In genomic region chrX:10365532-10366265, GRCh38 we compare ENCODE assay signal across 26 cellular contexts.
DNase-seq lines count a peak whose midpoint lies in the region; ATAC-seq, FAIRE-seq and TF ChIP-seq lines count a peak whose summit lies in the region.
"Had no signal": no experiment of that assay in that cellular context is flagged by ENCODE, and none has a peak within 500 bp of the region (broad histone marks: within the 10 kb centered on the region; RNA-seq: fewer than 3 reads in every experiment).

No MANE protein-coding gene starts in this region.

- CTCF ChIA-PET in A549 (lab: Yijun Ruan, JAX), result interaction anchor here (1.1 kb wide), 2 partner anchors 11 to 16 kb away, joined by 3 to 5 read pairs; no protein-coding TSS in a partner anchor

- no peak for ATAC-seq in A549
- ATAC-seq: GM12878 had no signal

- no peak overlapping the region for H2AFZ ChIP-seq in astrocyte (ENCODE audit: low read depth, low read length)

- no peaks in the 10 kb centered on the region for H4K20me1 ChIP-seq in astrocyte (ENCODE audit: insufficient read depth, low read length)
- H4K20me1 ChIP-seq: BLaER1 had no signal

- H3K27me3 Mint-ChIP-seq in astrocyte (ENCODE audit: low read depth, unreplicated experiment) (no peaks in the 10 kb centered on the region), HFFc6 (ENCODE audit: insufficient read depth) (peaks cover 3% of the 10 kb centered on the region; the same call in 1 of the 2 replicates)
- H3K27me3 Mint-ChIP-seq: CD4-positive, alpha-beta memory T cell had no signal

- no peaks in the 10 kb centered on the region for H3K4me1 ChIP-seq in A549
- H3K4me1 ChIP-seq in astrocyte (ENCODE audit: insufficient read depth, low read length), result no peaks in the 10 kb centered on the region
- H3K4me1 ChIP-seq: BE2C, BLaER1 had no signal

- POLR2A ChIA-PET in A549 (lab: Yijun Ruan, JAX), result no interaction called here

- H3K36me3 Mint-ChIP-seq in astrocyte (ENCODE audit: low read depth, unreplicated experiment) (no peaks in the 10 kb centered on the region), HFFc6 (ENCODE audit: low read depth) (no peaks in the 10 kb centered on the region)
- H3K36me3 Mint-ChIP-seq: CD14-positive monocyte; CD4-positive, alpha-beta memory T cell; CD4-positive, CD25-positive, alpha-beta regulatory T cell; CD8-positive, alpha-beta memory T cell had no signal

- TF ChIP-seq CTCF in A549 (IDR thresholded peaks at IDR 0.05) (no peak), astrocyte (IDR thresholded peaks at IDR 0.05; ENCODE audit: insufficient read depth, low read depth, low read length) (no peak), HFFc6 (IDR thresholded peaks at IDR 0.05) (no peak)

- TF ChIP-seq RAD21 in A549 (conservative IDR thresholded peaks at IDR 0.05 in 1 of 2, IDR thresholded peaks at IDR 0.05 in 1 of 2), result no peak

- no peaks in the 10 kb centered on the region for H3K27me3 ChIP-seq in astrocyte (ENCODE audit: insufficient read depth, low read length)
- H3K27me3 ChIP-seq: BE2C had no signal

- no peak for TF ChIP-seq EP300 in A549 (IDR thresholded peaks at IDR 0.05)

- 73% methylated on average over 5 of the region's 5 CpGs for WGBS in A549 (ENCODE audit: missing lambda C conversion rate)

- TF ChIP-seq POLR2A in A549 (IDR thresholded peaks at IDR 0.05; ENCODE audit: low read length), result no peak

- H3K4me3 ChIP-seq in A549 (no peak overlapping the region), astrocyte (ENCODE audit: insufficient read depth, low read depth, low read length) (no peak overlapping the region)
- H3K4me3 ChIP-seq: BLaER1, GM12878 had no signal

- H3K27ac Mint-ChIP-seq in astrocyte (ENCODE audit: unreplicated experiment) (no peak overlapping the region), HFFc6 (no peak overlapping the region)
- H3K27ac Mint-ChIP-seq: CD14-positive monocyte; CD4-positive, alpha-beta memory T cell; CD4-positive, CD25-positive, alpha-beta regulatory T cell; CD8-positive, alpha-beta memory T cell had no signal

- H3K4me1 Mint-ChIP-seq in astrocyte (ENCODE audit: low read depth, unreplicated experiment), result no peaks in the 10 kb centered on the region
- no peaks in the 10 kb centered on the region for H3K4me1 Mint-ChIP-seq in HFFc6 (ENCODE audit: low read depth)
- H3K4me1 Mint-ChIP-seq: CD4-positive, alpha-beta memory T cell; CD4-positive, CD25-positive, alpha-beta regulatory T cell; CD8-positive, alpha-beta memory T cell had no signal

- H3K4me2 ChIP-seq in A549 (no peak overlapping the region), astrocyte (ENCODE audit: low read length) (no peak overlapping the region)
- H3K4me2 ChIP-seq: BLaER1 had no signal

- H3K9me3 Mint-ChIP-seq in astrocyte (ENCODE audit: unreplicated experiment) (peaks cover 4% of the 10 kb centered on the region), HFFc6 (no peaks in the 10 kb centered on the region)

- H3K4me3 Mint-ChIP-seq in astrocyte (ENCODE audit: unreplicated experiment) (no peak overlapping the region), HFFc6 (no peak overlapping the region)
- H3K4me3 Mint-ChIP-seq: CD14-positive monocyte; CD4-positive, alpha-beta memory T cell; CD4-positive, CD25-positive, alpha-beta regulatory T cell; CD8-positive, alpha-beta memory T cell had no signal

- H3K9ac ChIP-seq in astrocyte (ENCODE audit: low read length), result no peak overlapping the region
- H3K9ac ChIP-seq: BLaER1 had no signal

- H3K9me3 ChIP-seq in A549, result 0 out of 3 replicates have a peak, but pooled peaks cover 4% of the 10 kb centered on the region
- H3K9me3 ChIP-seq in astrocyte (ENCODE audit: insufficient read depth, low read depth, low read length), result no peaks in the 10 kb centered on the region
- H3K9me3 ChIP-seq: BE2C had no signal

- DNase-seq in A549 (ENCODE audit: low read depth in 1 of 2, low spot score in 1 of 2) (no peak), astrocyte (ENCODE audit: low read depth) (no peak), dermis microvascular lymphatic vessel endothelial cell (ENCODE audit: low read depth in 2 of 2) (peak; percentile 65 to 69), HFFc6 (no peak), NCI-H146 (lab: John Stamatoyannopoulos, UW) (no peak), NCI-H748 (lab: John Stamatoyannopoulos, UW; ENCODE audit: unreplicated experiment) (no peak)
- DNase-seq: ACHN; BE2C; C1 segment of cervical spinal cord; CD4-positive, alpha-beta memory T cell; CD4-positive, CD25-positive, alpha-beta regulatory T cell; CD8-positive, alpha-beta memory T cell; COR-L47; DMS 273 treated with DMSO at 0.1 percent for 48 hours; DMS153; DMS53; DMS79; DND-41; EL; GDM1 had no signal

- H3K79me2 ChIP-seq in astrocyte (ENCODE audit: insufficient read depth, low read length), result no peaks in the 10 kb centered on the region

- FAIRE-seq in A549 (lab: Jason Lieb, UNC) (no peak), astrocyte (lab: Jason Lieb, UNC) (peak; percentile 69)
- FAIRE-seq: GM12878, GM12892, GM18507 had no signal

- H3K36me3 ChIP-seq in astrocyte (ENCODE audit: insufficient read depth, low read length), result no peaks in the 10 kb centered on the region
- H3K36me3 ChIP-seq: BE2C, BLaER1 had no signal

- no peak overlapping the region for H3K27ac ChIP-seq in A549
- no peak overlapping the region for H3K27ac ChIP-seq in astrocyte (ENCODE audit: low read depth, low read length)
- H3K27ac ChIP-seq: 22Rv1, BLaER1 had no signal

TF ChIP-seq in A549, 52 proteins besides CTCF, POLR2A, EP300 and RAD21:
- TF ChIP-seq RARB (CRISPR knock-in tag; IDR thresholded peaks at IDR 0.05), result no peak
- TF ChIP-seq MAFK (IDR thresholded peaks at IDR 0.05; ENCODE audit: partially characterized antibody), result peak; percentile 36

Comparison
In these comparisons a context has a peak if more than half of its experiments do, and no peak if none do; other contexts are left out.
1. DNase-seq: peak in dermis microvascular lymphatic vessel endothelial cell (2 of 2); none in A549 (0 of 2), astrocyte (single experiment), HFFc6 (single experiment), NCI-H146 (single experiment) and NCI-H748 (single experiment).